20 cellular contexts compared by ENCODE assay signal in the genomic region with DNA sequence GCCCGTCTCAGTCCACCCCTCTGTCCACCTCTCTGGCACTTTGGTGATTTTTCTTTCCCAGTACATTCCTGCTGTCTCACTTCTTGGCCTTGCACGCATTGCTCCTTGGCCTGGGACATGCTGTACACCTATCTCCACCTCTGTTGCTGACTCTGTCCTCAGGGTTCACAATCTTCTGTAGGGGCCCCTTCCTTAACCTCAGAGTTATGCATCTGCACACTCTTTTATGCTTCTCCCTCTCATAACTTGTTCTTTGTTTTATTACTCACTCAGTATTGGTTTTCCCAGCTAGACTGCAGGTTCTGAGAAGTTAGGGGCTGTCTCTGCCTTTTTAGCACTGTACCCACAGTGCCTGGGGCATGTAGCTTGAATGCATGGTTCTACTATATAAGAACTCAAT.
DNase-seq lines count a peak whose midpoint lies in the region; ATAC-seq, FAIRE-seq and TF ChIP-seq lines count a peak whose summit lies in the region.
"Had no signal": no experiment of that assay in that cellular context is flagged by ENCODE, and none has a peak within 500 bp of the region (broad histone marks: within the 10 kb centered on the region; RNA-seq: fewer than 3 reads in every experiment).

No MANE protein-coding gene starts in this region.

- POLR2A ChIA-PET in activated CD4-positive, alpha-beta T cell treated with anti-CD3 and anti-CD28 coated beads for 36 hours (lab: Charles Lee) = interaction anchor here (1.0 to 1.8 kb wide), 5 partner anchors 12 to 93 kb away, joined by 3 to 5 read pairs (median 4); no protein-coding TSS in a partner anchor

- DNase-seq in activated CD4-positive, alpha-beta T cell treated with anti-CD3 and anti-CD28 coated beads for 36 hours = peak; percentile 32
- no peak for DNase-seq in activated CD4-positive, alpha-beta T cell treated with anti-CD3 and anti-CD28 coated beads for 4 hours
- DNase-seq in GM12891 (ENCODE audit: insufficient read length, low spot score) (no peak), neural progenitor cell (ENCODE audit: low spot score) (no peak)
- no peak for DNase-seq in effector CD4-positive, alpha-beta T cell
- DNase-seq: activated B cell treated with CpG ODN at 0.5 μM for 24 hours, amygdala, GDM1, KG1, lower lobe of right lung, NCI-H1092, NCI-H2081, small intestine, tibial artery had no signal

- no peaks in the 10 kb centered on the region for H3K4me1 ChIP-seq in neural progenitor cell
- H3K4me1 ChIP-seq: BLaER1 treated with 17β-estradiol and CSF1 and Interleukin-3, amounts not matched to agents 10 nM and 100 nM; lower lobe of right lung had no signal

- H3K36me3 Mint-ChIP-seq in activated CD4-positive, alpha-beta T cell treated with anti-CD3 and anti-CD28 coated beads for 36 hours (ENCODE audit: low read depth) = peaks cover 35% of the 10 kb centered on the region
- peaks cover 15% of the 10 kb centered on the region for H3K36me3 Mint-ChIP-seq in activated naive CD8-positive, alpha-beta T cell
- H3K36me3 Mint-ChIP-seq in neural progenitor cell = peaks cover 5% of the 10 kb centered on the region

- H3K4me3 Mint-ChIP-seq in activated CD4-positive, alpha-beta T cell treated with anti-CD3 and anti-CD28 coated beads for 36 hours = peak overlapping the region; percentile 42
- H3K4me3 Mint-ChIP-seq in activated naive CD8-positive, alpha-beta T cell = peak overlapping the region; percentile 79
- no peak overlapping the region for H3K4me3 Mint-ChIP-seq in neural progenitor cell
- H3K4me3 Mint-ChIP-seq: activated B cell treated with CpG ODN at 0.5 μM for 24 hours had no signal

- no peak overlapping the region for H2AFZ ChIP-seq in neural progenitor cell (replicated peaks)

- H4K20me1 ChIP-seq in neural progenitor cell (ENCODE audit: low read depth) = no peaks in the 10 kb centered on the region

- peak; percentile 66 for ATAC-seq in activated CD4-positive, alpha-beta T cell treated with anti-CD3 and anti-CD28 coated beads for 36 hours
- ATAC-seq in HG03565 (IDR thresholded peaks at IDR 0.05; ENCODE audit: unreplicated experiment) (no peak), HG02885 (IDR thresholded peaks at IDR 0.05; ENCODE audit: poor library complexity, unreplicated experiment) (no peak)
- ATAC-seq: lower lobe of right lung had no signal

- H3K4me2 ChIP-seq in neural progenitor cell = no peak overlapping the region
- H3K4me2 ChIP-seq: BLaER1 treated with 17β-estradiol and CSF1 and Interleukin-3, amounts not matched to agents 10 nM and 100 nM had no signal

- peaks cover 81% of the 10 kb centered on the region for H3K4me1 Mint-ChIP-seq in activated CD4-positive, alpha-beta T cell treated with anti-CD3 and anti-CD28 coated beads for 36 hours
- H3K4me1 Mint-ChIP-seq in activated naive CD8-positive, alpha-beta T cell (ENCODE audit: low read depth) = peaks cover 87% of the 10 kb centered on the region
- peaks cover 17% of the 10 kb centered on the region for H3K4me1 Mint-ChIP-seq in neural progenitor cell

- H3F3A ChIP-seq in neural progenitor cell (ENCODE audit: low read depth) = no peaks in the 10 kb centered on the region

- no peak overlapping the region for H3K9ac ChIP-seq in neural progenitor cell
- H3K9ac ChIP-seq: BLaER1 treated with 17β-estradiol and CSF1 and Interleukin-3, amounts not matched to agents 10 nM and 100 nM had no signal

- no peaks in the 10 kb centered on the region for H3K27me3 Mint-ChIP-seq in activated CD4-positive, alpha-beta T cell treated with anti-CD3 and anti-CD28 coated beads for 36 hours
- no peaks in the 10 kb centered on the region for H3K27me3 Mint-ChIP-seq in activated naive CD8-positive, alpha-beta T cell
- H3K27me3 Mint-ChIP-seq in neural progenitor cell (ENCODE audit: insufficient read depth, low read depth) = no peaks in the 10 kb centered on the region
- H3K27me3 Mint-ChIP-seq: activated B cell treated with CpG ODN at 0.5 μM for 24 hours had no signal

- no peaks in the 10 kb centered on the region for H3K27me3 ChIP-seq in neural progenitor cell
- H3K27me3 ChIP-seq: BLaER1 treated with 17β-estradiol and CSF1 and Interleukin-3, amounts not matched to agents 10 nM and 100 nM; tibial artery had no signal

- no peak for TF ChIP-seq CTCF in neural progenitor cell (IDR thresholded peaks at IDR 0.05)

- H3K4me3 ChIP-seq in neural progenitor cell = no peak overlapping the region
- H3K4me3 ChIP-seq: BLaER1 treated with 17β-estradiol and CSF1 and Interleukin-3, amounts not matched to agents 10 nM and 100 nM; lower lobe of right lung; prostate gland; tibial artery had no signal

- CTCF ChIA-PET in activated CD4-positive, alpha-beta T cell treated with anti-CD3 and anti-CD28 coated beads for 36 hours (lab: Charles Lee) = interaction anchor here (0.9 to 2.9 kb wide), 12 partner anchors 12 to 331 kb away, joined by 3 to 8 read pairs (median 4); no protein-coding TSS in a partner anchor

- H3K9me3 ChIP-seq in neural progenitor cell (ENCODE audit: low read depth) = no peaks in the 10 kb centered on the region
- H3K9me3 ChIP-seq: BLaER1 treated with 17β-estradiol and CSF1 and Interleukin-3, amounts not matched to agents 10 nM and 100 nM; lower lobe of right lung; prostate gland; tibial artery had no signal

- no peak for TF ChIP-seq POLR2A in GM12891 (IDR thresholded peaks at IDR 0.05; ENCODE audit: low read depth, low read length)

- peak; percentile 43 for FAIRE-seq in GM12891 (lab: Jason Lieb, UNC)
- FAIRE-seq: A204.1, small intestine had no signal

- no peaks in the 10 kb centered on the region for H3K36me3 ChIP-seq in neural progenitor cell
- H3K36me3 ChIP-seq: lower lobe of right lung, prostate gland, tibial artery had no signal

- H3K9me3 Mint-ChIP-seq in activated CD4-positive, alpha-beta T cell treated with anti-CD3 and anti-CD28 coated beads for 36 hours (ENCODE audit: low read depth) = no peaks in the 10 kb centered on the region
- no peaks in the 10 kb centered on the region for H3K9me3 Mint-ChIP-seq in activated naive CD8-positive, alpha-beta T cell (ENCODE audit: low read depth)
- H3K9me3 Mint-ChIP-seq in neural progenitor cell = no peaks in the 10 kb centered on the region
- H3K9me3 Mint-ChIP-seq: activated B cell treated with CpG ODN at 0.5 μM for 24 hours had no signal

- no peaks in the 10 kb centered on the region for H3K79me2 ChIP-seq in neural progenitor cell (ENCODE audit: low read depth)

- no peak overlapping the region for H3K27ac ChIP-seq in neural progenitor cell
- H3K27ac ChIP-seq: BLaER1 treated with 17β-estradiol and CSF1 and Interleukin-3, amounts not matched to agents 10 nM and 100 nM; lower lobe of right lung; prostate gland; tibial artery had no signal

- peak overlapping the region; percentile 94 for H3K27ac Mint-ChIP-seq in activated CD4-positive, alpha-beta T cell treated with anti-CD3 and anti-CD28 coated beads for 36 hours
- H3K27ac Mint-ChIP-seq in activated naive CD8-positive, alpha-beta T cell = peak overlapping the region; percentile 97
- peak overlapping the region; percentile 7 for H3K27ac Mint-ChIP-seq in neural progenitor cell
- H3K27ac Mint-ChIP-seq: activated B cell treated with CpG ODN at 0.5 μM for 24 hours had no signal

- intact Hi-C loops in activated CD4-positive, alpha-beta T cell treated with anti-CD3 and anti-CD28 coated beads for 36 hours (cut with DNase I, micrococcal nuclease) = loop anchor here (2.0 to 10.0 kb wide), 6 partner anchors 50 to 280 kb away; a partner anchor contains a TSS

TF ChIP-seq in GM12891, 5 proteins besides CTCF, POLR2A, EP300 and RAD21:
- no peak for TF ChIP-seq POU2F2 (IDR thresholded peaks at IDR 0.05; ENCODE audit: low read depth, low read length)
- TF ChIP-seq POLR2AphosphoS5 (IDR thresholded peaks at IDR 0.05; ENCODE audit: low read depth, low read length) = no peak
TF ChIP-seq in GM12891: peak in this region for 0.

Comparison
In these comparisons a context has a peak if more than half of its experiments do, and no peak if none do; other contexts are left out.
1. H3K27ac Mint-ChIP-seq: peak in every context shown above with its lines; median percentile 97 in activated naive CD8-positive, alpha-beta T cell; 94 in activated CD4-positive, alpha-beta T cell treated with anti-CD3 and anti-CD28 coated beads for 36 hours; 7 in neural progenitor cell.